Comparison of ENCODE assay signal across 1 cellular context in the genomic region with DNA sequence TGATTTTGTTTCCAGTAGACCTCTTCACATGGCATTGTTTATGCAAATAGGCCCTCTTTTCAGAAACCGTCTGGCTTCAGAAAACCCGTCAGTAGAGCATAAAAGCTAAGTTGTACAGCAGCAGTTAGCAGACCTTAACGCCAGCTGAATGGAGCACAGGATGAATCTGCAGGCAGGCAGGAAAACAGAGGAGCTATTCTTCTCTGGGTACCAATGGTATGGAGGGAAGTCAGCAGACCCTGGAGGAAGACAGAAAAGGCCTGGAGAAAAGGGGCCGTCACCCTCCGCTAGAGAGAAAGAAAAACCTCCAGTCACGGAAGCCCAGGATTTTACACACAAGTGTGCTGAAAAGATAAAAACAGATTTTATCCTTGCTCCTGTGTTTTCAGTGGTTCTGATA.
TF ChIP-seq lines count a peak whose summit lies in the region.

No MANE protein-coding gene starts in this region.

TF ChIP-seq in GM23338, 12 proteins besides CTCF, POLR2A, EP300 and RAD21:
- TF ChIP-seq ZNF462 (CRISPR knock-in tag; IDR thresholded peaks at IDR 0.05) = 0 out of 2 replicates have a peak, but pooled peaks have one; percentile 46
- no peak for TF ChIP-seq ZNF114 (CRISPR knock-in tag; IDR thresholded peaks at IDR 0.05)
- TF ChIP-seq, protein P1, sequence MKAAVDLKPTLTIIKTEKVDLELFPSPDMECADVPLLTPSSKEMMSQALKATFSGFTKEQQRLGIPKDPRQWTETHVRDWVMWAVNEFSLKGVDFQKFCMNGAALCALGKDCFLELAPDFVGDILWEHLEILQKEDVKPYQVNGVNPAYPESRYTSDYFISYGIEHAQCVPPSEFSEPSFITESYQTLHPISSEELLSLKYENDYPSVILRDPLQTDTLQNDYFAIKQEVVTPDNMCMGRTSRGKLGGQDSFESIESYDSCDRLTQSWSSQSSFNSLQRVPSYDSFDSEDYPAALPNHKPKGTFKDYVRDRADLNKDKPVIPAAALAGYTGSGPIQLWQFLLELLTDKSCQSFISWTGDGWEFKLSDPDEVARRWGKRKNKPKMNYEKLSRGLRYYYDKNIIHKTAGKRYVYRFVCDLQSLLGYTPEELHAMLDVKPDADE (IDR thresholded peaks at IDR 0.05) = no peak
- TF ChIP-seq REST (IDR thresholded peaks at IDR 0.05; ENCODE audit: unreplicated experiment) = no peak
TF ChIP-seq in GM23338: peak in this region for 1.
